Comparison of ENCODE assay signal across 1 cellular context in the genomic region with DNA sequence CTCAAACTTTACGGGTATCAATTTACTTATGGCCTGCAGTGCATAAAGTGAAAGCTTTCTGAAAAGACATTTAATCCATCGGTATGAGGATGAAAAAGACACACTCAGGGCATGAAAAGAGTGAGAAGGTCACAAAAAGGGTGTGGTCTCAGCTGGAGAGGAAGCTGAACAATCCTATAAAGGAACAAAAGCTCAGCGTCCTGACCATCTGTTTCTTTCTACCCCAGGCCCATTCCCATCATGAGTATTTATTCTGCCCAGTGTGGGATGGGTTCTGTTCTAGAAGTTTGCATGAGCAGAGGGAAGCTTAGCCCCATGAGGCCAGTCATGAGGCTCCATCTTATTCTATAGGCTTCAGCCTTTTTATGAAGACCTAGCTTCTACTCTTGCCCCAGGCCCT.
A peak's percentile ranks its signal among the peaks of the same experiment; 100 is the strongest.
TF ChIP-seq lines count a peak whose summit lies in the region.

No MANE protein-coding gene starts in this region.

TF ChIP-seq in H1, 55 proteins besides CTCF, POLR2A, EP300 and RAD21 (continued from another document):
- TF ChIP-seq EGR1 (IDR thresholded peaks at IDR 0.05; ENCODE audit: borderline replicate concordance, low read depth, low read length) (no peak), CTBP2 (IDR thresholded peaks at IDR 0.05; ENCODE audit: borderline replicate concordance, insufficient read depth, insufficient read length, low read length) (no peak)
- TF ChIP-seq, protein P1, sequence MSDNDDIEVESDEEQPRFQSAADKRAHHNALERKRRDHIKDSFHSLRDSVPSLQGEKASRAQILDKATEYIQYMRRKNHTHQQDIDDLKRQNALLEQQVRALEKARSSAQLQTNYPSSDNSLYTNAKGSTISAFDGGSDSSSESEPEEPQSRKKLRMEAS (IDR thresholded peaks at IDR 0.05) = 0 out of 2 replicates have a peak, but pooled peaks have one; percentile 24
TF ChIP-seq in H1: peak in this region for 1.
